Comparison of ENCODE assay signal across 11 cellular contexts in the genomic region with DNA sequence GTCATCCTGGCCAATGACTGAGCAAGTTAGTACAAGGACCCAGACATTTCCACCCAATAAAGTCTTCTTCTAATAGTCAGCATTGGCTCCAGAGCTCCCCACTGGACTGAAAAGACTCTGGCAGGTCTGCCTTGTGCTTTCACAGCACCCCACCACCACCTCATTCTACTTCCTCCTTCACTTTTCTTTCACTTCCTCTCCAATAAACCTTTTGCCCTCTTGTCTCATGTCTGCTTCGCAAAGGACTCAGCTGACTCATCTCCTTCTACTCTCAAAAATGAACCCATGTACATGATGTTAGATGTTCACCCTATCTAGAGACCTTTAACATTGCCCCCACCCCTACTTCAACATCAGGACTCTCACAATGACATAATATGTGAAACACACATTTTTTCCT.
DNase-seq lines count a peak whose midpoint lies in the region; ATAC-seq lines count a peak whose summit lies in the region.
"Had no signal": no experiment of that assay in that cellular context is flagged by ENCODE, and none has a peak within 500 bp of the region (broad histone marks: within the 10 kb centered on the region; RNA-seq: fewer than 3 reads in every experiment).

No MANE protein-coding gene starts in this region.

- H3K9me3 Mint-ChIP-seq in stimulated activated memory B cell treated with anti-CD40 and anti-IgM and Interleukin-4, amounts not matched to agents 10 μg/mL and 1 μg/mL and 100 μg/mL, for 72 hours = no peaks in the 10 kb centered on the region
- H3K9me3 Mint-ChIP-seq: activated CD8-positive, alpha-beta T cell treated with anti-CD3 and anti-CD28 coated beads for 36 hours had no signal

- H3K4me1 Mint-ChIP-seq in stimulated activated memory B cell treated with anti-CD40 and anti-IgM and Interleukin-4, amounts not matched to agents 10 μg/mL and 1 μg/mL and 100 μg/mL, for 72 hours = peaks cover 15% of the 10 kb centered on the region

- no peak overlapping the region for H3K27ac Mint-ChIP-seq in stimulated activated memory B cell treated with anti-CD40 and anti-IgM and Interleukin-4, amounts not matched to agents 10 μg/mL and 1 μg/mL and 100 μg/mL, for 72 hours
- H3K27ac Mint-ChIP-seq: activated CD8-positive, alpha-beta T cell treated with anti-CD3 and anti-CD28 coated beads for 36 hours; activated naive CD8-positive, alpha-beta T cell had no signal

- H3K4me3 Mint-ChIP-seq in stimulated activated memory B cell treated with anti-CD40 and anti-IgM and Interleukin-4, amounts not matched to agents 10 μg/mL and 1 μg/mL and 100 μg/mL, for 72 hours = no peak overlapping the region
- H3K4me3 Mint-ChIP-seq: activated CD8-positive, alpha-beta T cell treated with anti-CD3 and anti-CD28 coated beads for 36 hours; activated naive CD8-positive, alpha-beta T cell had no signal

- DNase-seq in NAMALWA (ENCODE audit: low spot score) (peak; percentile 45), iPS-NIHi7 (ENCODE audit: extremely low spot score) (no peak), NCI-H187 (lab: John Stamatoyannopoulos, UW) (no peak)
- no peak for DNase-seq in activated effector memory CD4-positive, alpha-beta T cell treated with Interleukin-2 at 50 U/mL for 16 hours
- DNase-seq: activated CD8-positive, alpha-beta T cell treated with anti-CD3 and anti-CD28 coated beads for 36 hours; dorsolateral prefrontal cortex; gastrocnemius medialis had no signal

- no peaks in the 10 kb centered on the region for H3K36me3 Mint-ChIP-seq in stimulated activated memory B cell treated with anti-CD40 and anti-IgM and Interleukin-4, amounts not matched to agents 10 μg/mL and 1 μg/mL and 100 μg/mL, for 72 hours
- H3K36me3 Mint-ChIP-seq: activated naive CD8-positive, alpha-beta T cell had no signal

- ATAC-seq in GM19351 (IDR thresholded peaks at IDR 0.05; ENCODE audit: unreplicated experiment) (peak; percentile 95), HG02884 (IDR thresholded peaks at IDR 0.05; ENCODE audit: unreplicated experiment) (peak; percentile 94)
- ATAC-seq in stimulated activated memory B cell treated with anti-CD40 and anti-IgM and Interleukin-4, amounts not matched to agents 10 μg/mL and 1 μg/mL and 100 μg/mL, for 72 hours = peak; percentile 92
- ATAC-seq: activated CD8-positive, alpha-beta T cell treated with anti-CD3 and anti-CD28 coated beads for 36 hours; gastrocnemius medialis had no signal

- H3K27me3 Mint-ChIP-seq in stimulated activated memory B cell treated with anti-CD40 and anti-IgM and Interleukin-4, amounts not matched to agents 10 μg/mL and 1 μg/mL and 100 μg/mL, for 72 hours = no peaks in the 10 kb centered on the region
- H3K27me3 Mint-ChIP-seq: activated CD8-positive, alpha-beta T cell treated with anti-CD3 and anti-CD28 coated beads for 36 hours; activated naive CD8-positive, alpha-beta T cell had no signal
